In genomic region chr2:16900405-16901025, GRCh38 we compare ENCODE assay signal across 8 cellular contexts.
A peak's percentile ranks its signal among the peaks of the same experiment; 100 is the strongest.
DNase-seq lines count a peak whose midpoint lies in the region; ATAC-seq and TF ChIP-seq lines count a peak whose summit lies in the region.

No MANE protein-coding gene starts in this region.

- peak; percentile 4 for DNase-seq in Calu3
- DNase-seq in SK-MEL-5 (ENCODE audit: low read depth, low spot score): peak; percentile 69
- DNase-seq in kidney epithelial cell (ENCODE audit: low read depth): no peak
- DNase-seq in NCI-H1092 treated with DMSO at 0.1 percent for 48 hours (lab: John Stamatoyannopoulos, UW): no peak
- DNase-seq in NCI-H510A treated with DMSO at 0.1 percent for 48 hours (lab: John Stamatoyannopoulos, UW): no peak
- DNase-seq in hepatic stellate cell (ENCODE audit: low spot score): no peak

- no peaks in the 10 kb centered on the region for H3K36me3 Mint-ChIP-seq in Calu3 (ENCODE audit: insufficient read depth, unreplicated experiment)

- CTCF ChIA-PET in Calu3 (lab: Charles Lee): no interaction called here

- H3K27me3 Mint-ChIP-seq in Calu3 (ENCODE audit: unreplicated experiment): no peaks in the 10 kb centered on the region

- no peak overlapping the region for H3K27ac Mint-ChIP-seq in Calu3 (ENCODE audit: unreplicated experiment)

- intact Hi-C loops in Calu3 (cut with micrococcal nuclease; ENCODE audit: unreplicated experiment): loop anchor here (5.0 kb wide), 1 partner anchor 128 kb away; no protein-coding TSS in a partner anchor

- no peak overlapping the region for H3K4me3 Mint-ChIP-seq in Calu3 (ENCODE audit: low read depth, unreplicated experiment)

- no peaks in the 10 kb centered on the region for H3K27me3 ChIP-seq in kidney epithelial cell (ENCODE audit: control insufficient read depth, insufficient read depth, low read length)

- H3K4me1 Mint-ChIP-seq in Calu3 (ENCODE audit: low read depth, unreplicated experiment): no peaks in the 10 kb centered on the region

- TF ChIP-seq CTCF in Calu3 (IDR thresholded peaks at IDR 0.05; ENCODE audit: unreplicated experiment) (peak; percentile 20), kidney epithelial cell (IDR thresholded peaks at IDR 0.05; ENCODE audit: insufficient read depth, low read length, poor library complexity, severe bottlenecking) (peak; percentile 75)

- no peak overlapping the region for H3K4me3 ChIP-seq in kidney epithelial cell (ENCODE audit: low read depth, low read length)

- no TSS peak for BruUV-seq in Calu3 (replicated peaks; lab: Mats Ljungman, UMichigan)

- no peaks in the 10 kb centered on the region for H3K36me3 ChIP-seq in kidney epithelial cell (ENCODE audit: control insufficient read depth, insufficient read depth, low read length)

- peaks cover 8% of the 10 kb centered on the region for H3K9me3 Mint-ChIP-seq in Calu3 (ENCODE audit: low read depth, unreplicated experiment)

- ATAC-seq in GM19372 (IDR thresholded peaks at IDR 0.05; ENCODE audit: low read depth, unreplicated experiment): peak; percentile 81
- ATAC-seq in HG03342 (IDR thresholded peaks at IDR 0.05; ENCODE audit: unreplicated experiment): peak; percentile 88

- in situ Hi-C loops in SK-MEL-5 (cut with HindIII; ENCODE audit: low pct_unique_long_range_greater_than_20kb, low sequenced_read_pairs): no loop called here

Comparison
In these comparisons a context has a peak if more than half of its experiments do, and no peak if none do; other contexts are left out.
1. DNase-seq: peak in Calu3 (single experiment) and SK-MEL-5 (single experiment); none in kidney epithelial cell (single experiment), NCI-H1092 treated with DMSO at 0.1 percent for 48 hours (single experiment), NCI-H510A treated with DMSO at 0.1 percent for 48 hours (single experiment) and hepatic stellate cell (single experiment).